8 cellular contexts compared by ENCODE assay signal in the genomic region with DNA sequence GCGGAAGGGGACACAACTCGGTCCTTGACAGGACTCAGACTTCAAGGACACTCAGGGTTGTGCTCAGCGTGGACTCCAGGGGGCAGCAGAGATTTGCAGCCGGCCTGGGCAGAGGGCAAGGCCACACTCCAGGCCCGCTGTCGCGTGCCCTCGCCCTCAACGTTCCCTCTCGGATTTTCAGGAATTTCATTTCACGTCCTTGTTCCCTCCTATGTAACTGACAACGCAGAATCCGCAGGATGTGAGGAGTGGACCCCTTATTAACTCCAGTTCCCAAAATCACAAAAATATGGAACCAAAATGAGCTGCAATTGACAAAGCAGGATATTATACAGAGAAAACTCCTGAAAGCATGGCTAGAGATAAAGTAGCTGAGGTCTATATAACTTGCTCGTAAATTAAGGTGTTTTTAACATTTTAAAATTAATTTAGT. TPM values are rescaled to one million over a fixed set of nuclear protein-coding genes. Genes with fewer than 3 reads are reported as not detected.
DNase-seq lines count a peak whose midpoint lies in the region; ATAC-seq, FAIRE-seq and TF ChIP-seq lines count a peak whose summit lies in the region.

No MANE protein-coding gene starts in this region.

- no peak overlapping the region for H3K27ac Mint-ChIP-seq in activated naive CD4-positive, alpha-beta T cell treated with anti-CD3 and anti-CD28 coated beads for 36 hours

- H3K9me2 ChIP-seq in SK-N-SH: no peaks in the 10 kb centered on the region

- DNase-seq in SK-N-SH (peak; percentile 84), cardiac muscle cell (ENCODE audit: low read depth in 1 of 2, low spot score in 1 of 2) (peak; percentile 70), renal cortical epithelial cell (ENCODE audit: low read depth) (peak; percentile 38), middle frontal gyrus (ENCODE audit: extremely low spot score, low spot score) (no peak)
- DNase-seq in activated naive CD4-positive, alpha-beta T cell treated with anti-CD3 and anti-CD28 coated beads for 36 hours: peak; percentile 81

- intact Hi-C loops in activated naive CD4-positive, alpha-beta T cell treated with anti-CD3 and anti-CD28 coated beads for 36 hours (cut with micrococcal nuclease): loop anchor here (1.0 to 5.0 kb wide), 6 partner anchors 135 to 469 kb away; no protein-coding TSS in a partner anchor

- peaks cover 6% of the 10 kb centered on the region for H3K4me1 Mint-ChIP-seq in activated naive CD4-positive, alpha-beta T cell treated with anti-CD3 and anti-CD28 coated beads for 36 hours (ENCODE audit: low read depth)

- H3K4me3 Mint-ChIP-seq in activated naive CD4-positive, alpha-beta T cell treated with anti-CD3 and anti-CD28 coated beads for 36 hours: no peak overlapping the region

- H3K9me3 ChIP-seq in SK-N-SH (no peaks in the 10 kb centered on the region), cardiac muscle cell (ENCODE audit: low read depth) (no peaks in the 10 kb centered on the region)

- CTCF ChIA-PET in SK-N-SH (lab: Yijun Ruan, JAX): interaction anchor here (0.6 to 4.7 kb wide), 58 partner anchors 9 to 1185 kb away, joined by 3 to 90 read pairs (median 4); no protein-coding TSS in a partner anchor
- CTCF ChIA-PET in activated naive CD4-positive, alpha-beta T cell treated with anti-CD3 and anti-CD28 coated beads for 36 hours (lab: Charles Lee): interaction anchor here (0.7 to 5.8 kb wide), 21 partner anchors 9 to 457 kb away, joined by 3 to 138 read pairs (median 4); no protein-coding TSS in a partner anchor

- WGBS in SK-N-SH (ENCODE audit: low lambda C conversion rate): 15% methylated on average over 10 of the region's 14 CpGs

- H3K36me3 ChIP-seq in SK-N-SH (replicated peaks in 1 of 2; ENCODE audit: control insufficient read depth in 1 of 2, insufficient read depth in 2 of 2, low read length in 1 of 2) (no peaks in the 10 kb centered on the region), cardiac muscle cell (no peaks in the 10 kb centered on the region)

- H3K4me1 ChIP-seq in SK-N-SH (ENCODE audit: control insufficient read depth in 1 of 2, insufficient read depth in 2 of 2, low read depth in 1 of 2, low read length in 1 of 2): no peaks in the 10 kb centered on the region
- H3K4me1 ChIP-seq in cardiac muscle cell (ENCODE audit: low read depth): no peaks in the 10 kb centered on the region

- POLR2A ChIA-PET in SK-N-SH (lab: Yijun Ruan, JAX): no interaction called here

- H3K9ac ChIP-seq in SK-N-SH: no peak overlapping the region

- H3K4me2 ChIP-seq in SK-N-SH: no peak overlapping the region; the same call in 1 of the 2 replicates

- H4K20me1 ChIP-seq in SK-N-SH (ENCODE audit: insufficient read depth): no peaks in the 10 kb centered on the region

- peak overlapping the region in 1 of 2 experiments; percentile 11; a peak in 1 of 4 replicates for H3K4me3 ChIP-seq in SK-N-SH (ENCODE audit: low read depth in 2 of 2, low read length in 1 of 2)
- no peak overlapping the region for H3K4me3 ChIP-seq in cardiac muscle cell

- no peaks in the 10 kb centered on the region for H3F3A ChIP-seq in SK-N-SH (replicated peaks; ENCODE audit: insufficient read depth)

- H3K9me3 Mint-ChIP-seq in activated naive CD4-positive, alpha-beta T cell treated with anti-CD3 and anti-CD28 coated beads for 36 hours: no peaks in the 10 kb centered on the region

- no peaks in the 10 kb centered on the region for H3K79me2 ChIP-seq in SK-N-SH (ENCODE audit: insufficient read depth)

- FAIRE-seq in G401.6 (lab: Jason Lieb, UNC): peak; percentile 71

- peak overlapping the region; percentile 82; the same call in 1 of the 2 replicates for H2AFZ ChIP-seq in SK-N-SH (ENCODE audit: low read depth)

- TF ChIP-seq CTCF in SK-N-SH (IDR thresholded peaks at IDR 0.05): peak; percentile 96
- peak; percentile 97 for TF ChIP-seq CTCF in cardiac muscle cell (IDR thresholded peaks at IDR 0.05; ENCODE audit: low read depth, low read length)

- no peak for TF ChIP-seq EP300 in Ishikawa (IDR thresholded peaks at IDR 0.05; ENCODE audit: borderline replicate concordance)
- TF ChIP-seq EP300 in SK-N-SH (IDR thresholded peaks at IDR 0.05; ENCODE audit: borderline replicate concordance in 1 of 2, low read depth in 1 of 2, low read length in 1 of 2): no peak

- peak; percentile 98 for ATAC-seq in GM21723 (IDR thresholded peaks at IDR 0.05; ENCODE audit: unreplicated experiment)

- no peaks in the 10 kb centered on the region for H3K36me3 Mint-ChIP-seq in activated naive CD4-positive, alpha-beta T cell treated with anti-CD3 and anti-CD28 coated beads for 36 hours (ENCODE audit: low read depth)

- TF ChIP-seq RAD21 in Ishikawa (IDR thresholded peaks at IDR 0.05; ENCODE audit: low read depth) (peak; percentile 99), SK-N-SH (IDR thresholded peaks at IDR 0.05; ENCODE audit: low read length) (peak; percentile 91)

- no peaks in the 10 kb centered on the region; the same call in 1 of the 2 replicates for H3K27me3 ChIP-seq in SK-N-SH (ENCODE audit: insufficient read depth)
- peaks cover 12% of the 10 kb centered on the region for H3K27me3 ChIP-seq in cardiac muscle cell

- H3K27ac ChIP-seq in SK-N-SH (ENCODE audit: low read depth in 2 of 2, low read length in 1 of 2) (no peak overlapping the region), cardiac muscle cell (no peak overlapping the region)

- H3K27me3 Mint-ChIP-seq in activated naive CD4-positive, alpha-beta T cell treated with anti-CD3 and anti-CD28 coated beads for 36 hours (ENCODE audit: low read depth): peaks cover 7% of the 10 kb centered on the region

TF ChIP-seq in Ishikawa, 13 proteins besides CTCF, POLR2A, EP300 and RAD21:
- TF ChIP-seq, protein P1, sequence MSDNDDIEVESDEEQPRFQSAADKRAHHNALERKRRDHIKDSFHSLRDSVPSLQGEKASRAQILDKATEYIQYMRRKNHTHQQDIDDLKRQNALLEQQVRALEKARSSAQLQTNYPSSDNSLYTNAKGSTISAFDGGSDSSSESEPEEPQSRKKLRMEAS (IDR thresholded peaks at IDR 0.05): peak; percentile 80
- TF ChIP-seq EGR1 (IDR thresholded peaks at IDR 0.05) (no peak), TAF1 (IDR thresholded peaks at IDR 0.05; ENCODE audit: low read depth) (no peak), FOXM1 (IDR thresholded peaks at IDR 0.05; ENCODE audit: borderline replicate concordance, low read depth) (no peak), NFIC (IDR thresholded peaks at IDR 0.05) (no peak)
- TF ChIP-seq, protein P2, sequence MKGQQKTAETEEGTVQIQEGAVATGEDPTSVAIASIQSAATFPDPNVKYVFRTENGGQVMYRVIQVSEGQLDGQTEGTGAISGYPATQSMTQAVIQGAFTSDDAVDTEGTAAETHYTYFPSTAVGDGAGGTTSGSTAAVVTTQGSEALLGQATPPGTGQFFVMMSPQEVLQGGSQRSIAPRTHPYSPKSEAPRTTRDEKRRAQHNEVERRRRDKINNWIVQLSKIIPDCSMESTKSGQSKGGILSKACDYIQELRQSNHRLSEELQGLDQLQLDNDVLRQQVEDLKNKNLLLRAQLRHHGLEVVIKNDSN (IDR thresholded peaks at IDR 0.05): no peak

TF ChIP-seq in SK-N-SH, 30 proteins besides CTCF, POLR2A, EP300 and RAD21:
- TF ChIP-seq SMC3 (IDR thresholded peaks at IDR 0.05; ENCODE audit: low read depth, low read length): peak; percentile 97
- no peak for TF ChIP-seq NRF1 (IDR thresholded peaks at IDR 0.05; ENCODE audit: low read depth, low read length)
- no peak for TF ChIP-seq YY1 (IDR thresholded peaks at IDR 0.05; ENCODE audit: low read depth)
- TF ChIP-seq, protein P1 (IDR thresholded peaks at IDR 0.05; ENCODE audit: low read depth): peak; percentile 81
- peak; percentile 67 for TF ChIP-seq MXI1 (IDR thresholded peaks at IDR 0.05; ENCODE audit: low read depth, low read length)

RNA-seq across cellular contexts. Expression of a gene that starts 21.0 kb away (rescaled TPM):
- polyA plus RNA-seq in SK-N-SH (2012; rRNA removed) (123 and 145 TPM in 2 replicates), cardiac muscle cell (73.6 and 86.4 TPM in 2 replicates)
- 144 and 145 TPM in 2 replicates for polyA plus RNA-seq in SK-N-SH (2012; cell fraction: cytosol; rRNA removed)
- 170 and 193 TPM in 2 replicates for polyA plus RNA-seq in SK-N-SH (2012; cell fraction: nucleus; rRNA removed)
- 100 to 1,000 TPM; 137 to 152 TPM for total RNA-seq in activated naive CD4-positive, alpha-beta T cell treated with anti-CD3 and anti-CD28 coated beads for 36 hours
- total RNA-seq in cardiac muscle cell (55.4 and 67.1 TPM in 2 replicates), renal cortical epithelial cell (113 and 139 TPM in 2 replicates)
